10 cellular contexts compared by ENCODE assay signal in the genomic region with DNA sequence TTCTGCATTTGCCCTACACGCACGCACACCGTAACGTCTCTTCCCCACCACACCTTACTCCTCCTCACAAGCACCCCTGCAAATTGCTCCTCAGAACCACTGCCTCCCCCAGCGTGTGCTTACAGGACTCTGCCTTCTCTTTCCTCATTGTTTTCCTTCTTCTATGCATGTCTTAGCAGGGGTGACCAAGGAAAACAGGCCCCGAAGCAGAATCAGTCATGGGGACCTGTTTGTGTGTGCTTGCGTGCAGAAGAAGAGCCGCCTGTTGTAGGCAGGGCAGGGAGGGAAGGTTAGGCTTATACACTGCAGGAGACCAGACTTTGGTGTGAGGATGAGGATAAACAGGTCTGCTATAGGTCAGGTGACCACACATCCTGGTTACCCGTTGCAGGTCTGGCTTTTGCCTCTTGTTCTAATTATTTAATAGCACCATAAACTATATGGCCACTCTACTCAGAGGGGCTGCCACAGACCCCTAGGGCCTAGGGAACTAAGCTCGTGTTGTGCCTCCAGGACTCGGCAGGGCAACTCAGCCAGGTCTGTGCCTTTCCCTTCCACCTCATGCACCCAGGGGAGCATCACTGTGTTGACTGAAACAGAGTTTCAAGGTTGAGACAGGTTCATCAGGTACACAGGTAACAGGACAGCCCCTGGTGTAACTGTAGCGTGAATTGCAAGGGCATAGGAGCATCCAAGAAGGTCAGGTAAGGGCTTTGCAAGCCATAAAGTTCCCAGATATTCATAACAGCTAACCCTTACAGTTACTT.
A peak's percentile ranks its signal among the peaks of the same experiment; 100 is the strongest.
DNase-seq lines count a peak whose midpoint lies in the region; TF ChIP-seq lines count a peak whose summit lies in the region.
"Had no signal": no experiment of that assay in that cellular context is flagged by ENCODE, and none has a peak within 500 bp of the region (broad histone marks: within the 10 kb centered on the region; RNA-seq: fewer than 3 reads in every experiment).

No MANE protein-coding gene starts in this region.

- H3K27ac Mint-ChIP-seq in activated T-cell treated with anti-CD3 and anti-CD28 coated beads, Interleukin-2, amount 50 U/mL, for 24 hours = peak overlapping the region; percentile 34
- peak overlapping the region; percentile 24 for H3K27ac Mint-ChIP-seq in nephron progenitor cell

- no peaks in the 10 kb centered on the region for H3K9me3 ChIP-seq in adrenal gland (replicated peaks in 1 of 3)
- H3K9me3 ChIP-seq in tibial nerve = no peaks in the 10 kb centered on the region
- H3K9me3 ChIP-seq in effector memory CD4-positive, alpha-beta T cell (ENCODE audit: control insufficient read depth, low read length) = no peaks in the 10 kb centered on the region

- H3K36me3 ChIP-seq in adrenal gland (replicated peaks in 1 of 2) = no peaks in the 10 kb centered on the region
- H3K36me3 ChIP-seq in tibial nerve = no peaks in the 10 kb centered on the region
- no peaks in the 10 kb centered on the region for H3K36me3 ChIP-seq in effector memory CD4-positive, alpha-beta T cell (ENCODE audit: control insufficient read depth, insufficient read depth, low read length)

- H3K36me3 Mint-ChIP-seq in activated T-cell treated with anti-CD3 and anti-CD28 coated beads, Interleukin-2, amount 50 U/mL, for 24 hours (ENCODE audit: low read depth) = no peaks in the 10 kb centered on the region
- no peaks in the 10 kb centered on the region for H3K36me3 Mint-ChIP-seq in nephron progenitor cell (ENCODE audit: low read depth)

- H3K4me1 ChIP-seq in adrenal gland (replicated peaks in 1 of 2) (peaks cover 30 to 48% of the 10 kb centered on the region in 2 donors), tibial nerve (peaks cover 0 to 38% (median 19%) of the 10 kb centered on the region in 4 donors)
- no peaks in the 10 kb centered on the region for H3K4me1 ChIP-seq in effector memory CD4-positive, alpha-beta T cell (ENCODE audit: control insufficient read depth, insufficient read depth, low read length, poor library complexity, severe bottlenecking)

- intact Hi-C loops in adrenal gland (cut with DNase I) = no loop called here

- H3K27me3 ChIP-seq in adrenal gland = no peaks in the 10 kb centered on the region
- H3K27me3 ChIP-seq in tibial nerve = no peaks in the 10 kb centered on the region
- no peaks in the 10 kb centered on the region for H3K27me3 ChIP-seq in effector memory CD4-positive, alpha-beta T cell (replicated peaks; ENCODE audit: control insufficient read depth, insufficient read depth, low read length, poor library complexity, severe bottlenecking)

- DNase-seq in activated T-cell treated with anti-CD3 and anti-CD28 coated beads, Interleukin-2, amount 50 U/mL, for 24 hours = no peak
- no peak for DNase-seq in activated T-cell treated with anti-CD3 and anti-CD28 coated beads, Interleukin-2, amount 50 U/mL, for 48 hours
- DNase-seq in adrenal gland (peak in 1 of 7 donors; percentile 41), nephron progenitor cell (no peak), tibial nerve (ENCODE audit: low spot score in 2 of 2) (no peak), OCI-M2 (lab: John Stamatoyannopoulos, UW; ENCODE audit: unreplicated experiment) (no peak), foreskin melanocyte (no peak)
- DNase-seq in effector memory CD4-positive, alpha-beta T cell = no peak
- DNase-seq: activated gamma-delta T cell treated with Interleukin-2 at 50 U/mL for 16 hours, caudate nucleus had no signal

- peaks cover 41% of the 10 kb centered on the region for H3K4me1 Mint-ChIP-seq in activated T-cell treated with anti-CD3 and anti-CD28 coated beads, Interleukin-2, amount 50 U/mL, for 24 hours (ENCODE audit: low read depth)
- H3K4me1 Mint-ChIP-seq in nephron progenitor cell = peaks cover 41% of the 10 kb centered on the region

- TF ChIP-seq EP300 in tibial nerve (IDR thresholded peaks at IDR 0.05) = no peak

- no peak for TF ChIP-seq CTCF in adrenal gland (IDR thresholded peaks at IDR 0.05)
- TF ChIP-seq CTCF in nephron progenitor cell (IDR thresholded peaks at IDR 0.05) = no peak
- TF ChIP-seq CTCF in tibial nerve (IDR thresholded peaks at IDR 0.05) = no peak

- TF ChIP-seq POLR2A in adrenal gland (IDR thresholded peaks at IDR 0.05) = no peak
- no peak for TF ChIP-seq POLR2A in tibial nerve (IDR thresholded peaks at IDR 0.05)

- 92 to 94% (median 94%) methylated on average over 10 to 12 of the region's 12 CpGs for WGBS in adrenal gland, 4 donors
- 81 to 85% methylated on average over 12 of the region's 12 CpGs for WGBS in tibial nerve, 2 donors

- no peaks in the 10 kb centered on the region for H3K27me3 Mint-ChIP-seq in activated T-cell treated with anti-CD3 and anti-CD28 coated beads, Interleukin-2, amount 50 U/mL, for 24 hours
- peaks cover 4% of the 10 kb centered on the region for H3K27me3 Mint-ChIP-seq in nephron progenitor cell (ENCODE audit: low read depth, poor library complexity)

- H3K4me3 ChIP-seq in adrenal gland (no peak overlapping the region), tibial nerve (no peak overlapping the region)
- no peak overlapping the region for H3K4me3 ChIP-seq in effector memory CD4-positive, alpha-beta T cell (ENCODE audit: insufficient read depth, low read depth, low read length, poor library complexity, severe bottlenecking)

- no peak overlapping the region for H3K4me3 Mint-ChIP-seq in activated T-cell treated with anti-CD3 and anti-CD28 coated beads, Interleukin-2, amount 50 U/mL, for 24 hours
- no peak overlapping the region for H3K4me3 Mint-ChIP-seq in nephron progenitor cell

- H3K9me3 Mint-ChIP-seq in activated T-cell treated with anti-CD3 and anti-CD28 coated beads, Interleukin-2, amount 50 U/mL, for 24 hours = no peaks in the 10 kb centered on the region
- no peaks in the 10 kb centered on the region for H3K9me3 Mint-ChIP-seq in nephron progenitor cell

- peak overlapping the region in 4 of 5 donors; percentile 2 to 88 (median 60) for H3K27ac ChIP-seq in adrenal gland
- H3K27ac ChIP-seq in tibial nerve = peak overlapping the region in 3 of 4 donors; percentile 55 to 76 (median 64)
- H3K27ac ChIP-seq in effector memory CD4-positive, alpha-beta T cell (ENCODE audit: insufficient read depth, low read length, poor library complexity, severe bottlenecking) = no peak overlapping the region
